25 cellular contexts compared by ENCODE assay signal in genomic region chr3:171672538-171672937, GRCh38.
DNase-seq lines count a peak whose midpoint lies in the region; ATAC-seq, FAIRE-seq and TF ChIP-seq lines count a peak whose summit lies in the region.
"Had no signal": no experiment of that assay in that cellular context is flagged by ENCODE, and none has a peak within 500 bp of the region (broad histone marks: within the 10 kb centered on the region; RNA-seq: fewer than 3 reads in every experiment).

No MANE protein-coding gene starts in this region.

- H3K9ac ChIP-seq in HepG2 (ENCODE audit: insufficient read depth, low read depth, low read length): no peak overlapping the region
- H3K9ac ChIP-seq: BLaER1 treated with 17β-estradiol and CSF1 and Interleukin-3, amounts not matched to agents 10 nM and 100 nM had no signal

- H3K79me2 ChIP-seq in HepG2 (ENCODE audit: insufficient read depth, low read length): no peaks in the 10 kb centered on the region

- POLR2A ChIA-PET in HepG2 (lab: Yijun Ruan, JAX) (no interaction called here), WTC11 (lab: Charles Lee) (no interaction called here)

- no TSS peak for BruUV-seq in HepG2 (replicated peaks; lab: Mats Ljungman, UMichigan)

- TF ChIP-seq EP300 in HepG2 (IDR thresholded peaks at IDR 0.05; ENCODE audit: low read depth in 2 of 2, low read length in 2 of 2): no peak
- no peak for TF ChIP-seq EP300 in HepG2 (CRISPR knock-in tag; IDR thresholded peaks at IDR 0.05; ENCODE audit: borderline replicate concordance)
- TF ChIP-seq EP300 in upper lobe of left lung (IDR thresholded peaks at IDR 0.05): no peak

- H3K36me3 ChIP-seq in HepG2 (replicated peaks in 1 of 2; ENCODE audit: control insufficient read depth in 1 of 2, insufficient read depth in 2 of 2, low read length in 2 of 2) (peaks cover 21 to 49% of the 10 kb centered on the region in 2 experiments), right lobe of liver (peaks cover 0 to 3% (median 0%) of the 10 kb centered on the region in 4 donors), upper lobe of left lung (no peaks in the 10 kb centered on the region)

- in situ Hi-C loops in HepG2 (cut with HindIII; ENCODE audit: extremely low pct_ligation_motif_present, low pct_unique_long_range_greater_than_20kb): no loop called here

- ATAC-seq in HepG2 (no peak), right lobe of liver (no peak), WTC11 (no peak), upper lobe of left lung (ENCODE audit: low FRiP score in 2 of 2) (no peak)
- ATAC-seq: A549; CD8-positive, alpha-beta T cell; GM12878 had no signal

- H3K4me1 ChIP-seq in HepG2 (ENCODE audit: insufficient read depth, low read length): peaks cover 7% of the 10 kb centered on the region
- H3K4me1 ChIP-seq in right lobe of liver: peaks cover 0 to 35% (median 9%) of the 10 kb centered on the region in 4 donors
- no peaks in the 10 kb centered on the region for H3K4me1 ChIP-seq in upper lobe of left lung
- H3K4me1 ChIP-seq: A549; BLaER1 treated with 17β-estradiol and CSF1 and Interleukin-3, amounts not matched to agents 10 nM and 100 nM; Caco-2 had no signal

- H3K27ac ChIP-seq in HepG2 (ENCODE audit: extremely low read length, insufficient read depth, low read length) (no peak overlapping the region), right lobe of liver (no peak overlapping the region), upper lobe of left lung (no peak overlapping the region)
- H3K27ac ChIP-seq: 22Rv1; A549; BLaER1 treated with 17β-estradiol and CSF1 and Interleukin-3, amounts not matched to agents 10 nM and 100 nM; C4-2B had no signal

- no peak overlapping the region for H3K4me3 ChIP-seq in HepG2 (replicated peaks in 1 of 3; ENCODE audit: insufficient read depth in 1 of 3, low read depth in 2 of 3, low read length in 3 of 3)
- no peak overlapping the region for H3K4me3 ChIP-seq in right lobe of liver
- H3K4me3 ChIP-seq in upper lobe of left lung: no peak overlapping the region
- H3K4me3 ChIP-seq: A549; BLaER1 treated with 17β-estradiol and CSF1 and Interleukin-3, amounts not matched to agents 10 nM and 100 nM; GM12878 had no signal

- H3K27me3 Mint-ChIP-seq in WTC11 (ENCODE audit: low read depth): no peaks in the 10 kb centered on the region
- H3K27me3 Mint-ChIP-seq: B cell; CD4-positive, alpha-beta T cell had no signal

- TF ChIP-seq RAD21 in HepG2 (CRISPR knock-in tag; IDR thresholded peaks at IDR 0.05): no peak

- no peak for FAIRE-seq in HepG2 (lab: Jason Lieb, UNC)
- FAIRE-seq: A549, GM12878, GM12892, GM18507 had no signal

- DNase-seq in HepG2 (ENCODE audit: low spot score): no peak
- no peak for DNase-seq in right lobe of liver
- DNase-seq in WTC11 (ENCODE audit: low spot score): no peak
- peak; percentile 42 for DNase-seq in kidney tubule cell (ENCODE audit: low spot score)
- DNase-seq in upper lobe of left lung: no peak
- DNase-seq in NCI-H524 (lab: John Stamatoyannopoulos, UW): no peak
- DNase-seq: AML-193; Caco-2; CD4-positive, alpha-beta T cell; CD8-positive, alpha-beta T cell; DMS 273 treated with DMSO at 0.1 percent for 48 hours; DMS153; DMS53; DMS79; DND-41; EL; GDM1 had no signal

- H3K27me3 ChIP-seq in HepG2 (ENCODE audit: control insufficient read depth in 1 of 2, insufficient read depth in 2 of 2, low read length in 2 of 2) (no peaks in the 10 kb centered on the region), right lobe of liver (no peaks in the 10 kb centered on the region), upper lobe of left lung (no peaks in the 10 kb centered on the region)
- H3K27me3 ChIP-seq: BLaER1 treated with 17β-estradiol and CSF1 and Interleukin-3, amounts not matched to agents 10 nM and 100 nM had no signal

- intact Hi-C loops in HepG2 (cut with micrococcal nuclease; ENCODE audit: unreplicated experiment): no loop called here
- intact Hi-C loops in right lobe of liver (cut with DNase I): no loop called here

- CTCF ChIA-PET in HepG2 (lab: Yijun Ruan, JAX; ENCODE audit: low intra/inter-chr PET ratio, low total read pairs): no interaction called here
- CTCF ChIA-PET in WTC11 (lab: Charles Lee): interaction anchor here (1.6 kb wide), 1 partner anchor 58 kb away, joined by 3 read pairs; no protein-coding TSS in a partner anchor

- peaks cover under 1% of the 10 kb centered on the region; the same call in 1 of the 2 replicates for H3K4me1 Mint-ChIP-seq in WTC11
- H3K4me1 Mint-ChIP-seq: B cell had no signal

- H2AFZ ChIP-seq in HepG2 (ENCODE audit: low read length): no peak overlapping the region

- H3K9me3 Mint-ChIP-seq in WTC11: no peaks in the 10 kb centered on the region
- H3K9me3 Mint-ChIP-seq: CD4-positive, alpha-beta T cell; CD8-positive, alpha-beta T cell had no signal

- no peak overlapping the region for H3K27ac Mint-ChIP-seq in WTC11
- H3K27ac Mint-ChIP-seq: B cell; CD4-positive, alpha-beta T cell; CD8-positive, alpha-beta T cell had no signal

- no peak overlapping the region for H3K4me2 ChIP-seq in HepG2 (ENCODE audit: low read depth, low read length)
- H3K4me2 ChIP-seq: A549; BLaER1 treated with 17β-estradiol and CSF1 and Interleukin-3, amounts not matched to agents 10 nM and 100 nM had no signal

- no peak for TF ChIP-seq CTCF in HepG2 (CRISPR knock-in tag; IDR thresholded peaks at IDR 0.05)
- TF ChIP-seq CTCF in right lobe of liver (IDR thresholded peaks at IDR 0.05): no peak
- no peak for TF ChIP-seq CTCF in WTC11 (IDR thresholded peaks at IDR 0.05)
- no peak for TF ChIP-seq CTCF in upper lobe of left lung (IDR thresholded peaks at IDR 0.05)

- no peak for TF ChIP-seq POLR2A in HepG2 (IDR thresholded peaks at IDR 0.05; ENCODE audit: insufficient read depth in 1 of 2, low read depth in 2 of 2, low read length in 2 of 2)
- TF ChIP-seq POLR2A in right lobe of liver (IDR thresholded peaks at IDR 0.05): no peak
- no peak for TF ChIP-seq POLR2A in upper lobe of left lung (IDR thresholded peaks at IDR 0.05)

- no peaks in the 10 kb centered on the region for H3K9me3 ChIP-seq in HepG2 (ENCODE audit: low read length)
- H3K9me3 ChIP-seq in right lobe of liver: no peaks in the 10 kb centered on the region
- no peaks in the 10 kb centered on the region for H3K9me3 ChIP-seq in upper lobe of left lung
- H3K9me3 ChIP-seq: A549; BLaER1 treated with 17β-estradiol and CSF1 and Interleukin-3, amounts not matched to agents 10 nM and 100 nM; Caco-2 had no signal

- WGBS in HepG2 (ENCODE audit: low lambda C conversion rate): 95% methylated on average over 5 of the region's 5 CpGs
- 100% methylated on average over 4 of the region's 5 CpGs for WGBS in right lobe of liver (ENCODE audit: insufficient coverage, low coverage, low lambda C conversion rate, missing lambda C conversion rate)
- WGBS in upper lobe of left lung, 2 donors: 96% methylated on average over 5 of the region's 5 CpGs

- no peaks in the 10 kb centered on the region for H4K20me1 ChIP-seq in HepG2 (ENCODE audit: insufficient read depth, low read length)
- H4K20me1 ChIP-seq: BLaER1 treated with 17β-estradiol and CSF1 and Interleukin-3, amounts not matched to agents 10 nM and 100 nM had no signal

- H3K36me3 Mint-ChIP-seq in WTC11: no peaks in the 10 kb centered on the region
- H3K36me3 Mint-ChIP-seq: CD8-positive, alpha-beta T cell had no signal

- H3K4me3 Mint-ChIP-seq in WTC11: no peak overlapping the region
- H3K4me3 Mint-ChIP-seq: B cell; CD4-positive, alpha-beta T cell; CD8-positive, alpha-beta T cell had no signal

TF ChIP-seq in HepG2, 621 proteins besides CTCF, POLR2A, EP300 and RAD21:
- TF ChIP-seq MYNN (CRISPR knock-in tag; IDR thresholded peaks at IDR 0.05; ENCODE audit: low read depth) (no peak), ZNF121 (CRISPR knock-in tag; IDR thresholded peaks at IDR 0.05) (peak; percentile 72)
TF ChIP-seq in HepG2: peak in this region for 1.

TF ChIP-seq in WTC11, 78 proteins besides CTCF, POLR2A, EP300 and RAD21:
- TF ChIP-seq ZNF121 (CRISPR knock-in tag; IDR thresholded peaks at IDR 0.05) (peak; percentile 75; the same call in 1 of the 2 replicates), ZNF416 (CRISPR knock-in tag; IDR thresholded peaks at IDR 0.05) (no peak)

Comparison
In these comparisons a context has a peak if more than half of its experiments do, and no peak if none do; other contexts are left out.
1. Of the 50 proteins assayed by ChIP-seq in both HepG2 and WTC11: peak only in HepG2: none; only in WTC11: none; in both: ZNF121; in neither: 49.